15 cellular contexts compared by ENCODE assay signal in the genomic region with DNA sequence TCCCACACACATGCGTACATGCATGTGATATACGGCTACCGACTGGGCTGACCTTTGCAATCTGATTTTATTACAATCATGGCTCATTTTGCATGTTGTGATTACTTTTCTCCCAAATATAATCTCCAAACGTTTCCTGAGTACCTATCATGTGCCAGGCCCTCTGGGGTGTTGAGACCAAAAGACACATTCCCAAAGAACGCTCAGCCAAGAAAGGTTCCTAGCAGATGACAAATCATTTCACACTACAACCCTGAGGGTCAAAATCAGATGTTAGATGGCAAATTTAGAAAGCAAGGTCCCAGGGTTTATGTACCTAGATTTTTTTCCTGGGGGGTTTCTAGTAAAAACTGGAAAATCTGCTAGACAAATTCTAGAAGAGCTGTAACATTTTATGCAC.
"Had no signal": no experiment of that assay in that cellular context is flagged by ENCODE, and none has a peak within 500 bp of the region (broad histone marks: within the 10 kb centered on the region; RNA-seq: fewer than 3 reads in every experiment).

No MANE protein-coding gene starts in this region.

- H3K4me3 ChIP-seq: right lobe of liver, upper lobe of left lung had no signal

- DNase-seq: activated CD4-positive, alpha-beta T cell treated with anti-CD3 and anti-CD28 coated beads for 4 hours; activated CD8-positive, alpha-beta memory T cell treated with anti-CD3 and anti-CD28 coated beads, Interleukin-2, amount 50 U/mL, for 4 hours; activated CD8-positive, alpha-beta T cell treated with anti-CD3 and anti-CD28 coated beads for 36 hours; activated naive CD4-positive, alpha-beta T cell; central memory CD4-positive, alpha-beta T cell; cortex of kidney; effector memory CD4-positive, alpha-beta T cell; hypothalamus; natural killer cell; right lobe of liver; stimulated activated CD4-positive, alpha-beta T cell treated with anti-CD3 and anti-CD28 coated beads, Interleukin-2, amount 100 ng/mL, for 24 hours; stimulated activated naive CD4-positive, alpha-beta T cell; T1000 had no signal

- H3K36me3 ChIP-seq: upper lobe of left lung had no signal

- H3K9me3 ChIP-seq: right lobe of liver, upper lobe of left lung had no signal

- ATAC-seq: activated CD8-positive, alpha-beta T cell treated with anti-CD3 and anti-CD28 coated beads for 36 hours; natural killer cell; right lobe of liver had no signal

- H3K27ac ChIP-seq: right lobe of liver, upper lobe of left lung, WERI-Rb-1 had no signal

- H3K27me3 ChIP-seq: right lobe of liver, upper lobe of left lung had no signal
